In genomic region chr1:20195464-20195780, GRCh38 we compare ENCODE assay signal across 1 cellular context.
TF ChIP-seq lines count a peak whose summit lies in the region.

No MANE protein-coding gene starts in this region.

TF ChIP-seq in HCT116, 20 proteins besides CTCF, POLR2A, EP300 and RAD21:
- TF ChIP-seq JUND (IDR thresholded peaks at IDR 0.05), result no peak
- TF ChIP-seq ZFX (IDR thresholded peaks at IDR 0.05), result no peak
- 0 out of 2 replicates have a peak, but pooled peaks have one; percentile 8 for TF ChIP-seq CBX3 (IDR thresholded peaks at IDR 0.05; ENCODE audit: low read depth)
- TF ChIP-seq ZBTB33 (IDR thresholded peaks at IDR 0.05; ENCODE audit: extremely low read depth, insufficient replicate concordance, low read length), result no peak
- no peak for TF ChIP-seq MAX (IDR thresholded peaks at IDR 0.05)
- no peak for TF ChIP-seq EGR1 (IDR thresholded peaks at IDR 0.05; ENCODE audit: low read depth)
